ENCODE assay signal across 1 cellular context in genomic region chr6:4322846-4323309, GRCh38.
TF ChIP-seq lines count a peak whose summit lies in the region.

No MANE protein-coding gene starts in this region.

TF ChIP-seq in K562, 482 proteins besides CTCF, POLR2A, EP300 and RAD21 (continued from another document and continues in another):
- TF ChIP-seq, protein P1, sequence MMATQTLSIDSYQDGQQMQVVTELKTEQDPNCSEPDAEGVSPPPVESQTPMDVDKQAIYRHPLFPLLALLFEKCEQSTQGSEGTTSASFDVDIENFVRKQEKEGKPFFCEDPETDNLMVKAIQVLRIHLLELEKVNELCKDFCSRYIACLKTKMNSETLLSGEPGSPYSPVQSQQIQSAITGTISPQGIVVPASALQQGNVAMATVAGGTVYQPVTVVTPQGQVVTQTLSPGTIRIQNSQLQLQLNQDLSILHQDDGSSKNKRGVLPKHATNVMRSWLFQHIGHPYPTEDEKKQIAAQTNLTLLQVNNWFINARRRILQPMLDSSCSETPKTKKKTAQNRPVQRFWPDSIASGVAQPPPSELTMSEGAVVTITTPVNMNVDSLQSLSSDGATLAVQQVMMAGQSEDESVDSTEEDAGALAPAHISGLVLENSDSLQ (IDR thresholded peaks at IDR 0.05): peak; percentile 60
- TF ChIP-seq, protein P2, sequence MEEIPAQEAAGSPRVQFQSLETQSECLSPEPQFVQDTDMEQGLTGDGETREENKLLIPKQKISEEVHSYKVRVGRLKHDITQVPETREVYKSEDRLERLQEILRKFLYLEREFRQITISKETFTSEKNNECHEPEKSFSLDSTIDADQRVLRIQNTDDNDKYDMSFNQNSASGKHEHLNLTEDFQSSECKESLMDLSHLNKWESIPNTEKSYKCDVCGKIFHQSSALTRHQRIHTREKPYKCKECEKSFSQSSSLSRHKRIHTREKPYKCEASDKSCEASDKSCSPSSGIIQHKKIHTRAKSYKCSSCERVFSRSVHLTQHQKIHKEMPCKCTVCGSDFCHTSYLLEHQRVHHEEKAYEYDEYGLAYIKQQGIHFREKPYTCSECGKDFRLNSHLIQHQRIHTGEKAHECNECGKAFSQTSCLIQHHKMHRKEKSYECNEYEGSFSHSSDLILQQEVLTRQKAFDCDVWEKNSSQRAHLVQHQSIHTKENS (CRISPR knock-in tag; IDR thresholded peaks at IDR 0.05): no peak
- TF ChIP-seq, protein P3, sequence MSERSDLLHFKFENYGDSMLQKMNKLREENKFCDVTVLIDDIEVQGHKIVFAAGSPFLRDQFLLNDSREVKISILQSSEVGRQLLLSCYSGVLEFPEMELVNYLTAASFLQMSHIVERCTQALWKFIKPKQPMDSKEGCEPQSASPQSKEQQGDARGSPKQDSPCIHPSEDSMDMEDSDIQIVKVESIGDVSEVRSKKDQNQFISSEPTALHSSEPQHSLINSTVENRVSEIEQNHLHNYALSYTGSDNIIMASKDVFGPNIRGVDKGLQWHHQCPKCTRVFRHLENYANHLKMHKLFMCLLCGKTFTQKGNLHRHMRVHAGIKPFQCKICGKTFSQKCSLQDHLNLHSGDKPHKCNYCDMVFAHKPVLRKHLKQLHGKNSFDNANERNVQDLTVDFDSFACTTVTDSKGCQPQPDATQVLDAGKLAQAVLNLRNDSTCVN (CRISPR knock-in tag; IDR thresholded peaks at IDR 0.05): 0 out of 2 replicates have a peak, but pooled peaks have one; percentile 44
- TF ChIP-seq MYNN (IDR thresholded peaks at IDR 0.05) (no peak), MYNN (CRISPR knock-in tag; IDR thresholded peaks at IDR 0.05) (no peak), ASH1L (IDR thresholded peaks at IDR 0.05; ENCODE audit: borderline replicate concordance, low read depth, partially characterized antibody) (no peak), PTBP1 (IDR thresholded peaks at IDR 0.05; ENCODE audit: low read depth, low read length) (no peak), KLF6 (CRISPR knock-in tag; IDR thresholded peaks at IDR 0.05; ENCODE audit: borderline replicate concordance) (no peak), SMARCA5 (IDR thresholded peaks at IDR 0.05) (peak; percentile 64; the same call in 1 of the 2 replicates), XRCC3 (IDR thresholded peaks at IDR 0.05) (no peak), RREB1 (CRISPR knock-in tag; IDR thresholded peaks at IDR 0.05) (0 out of 2 replicates have a peak, but pooled peaks have one; percentile 45), DPF2 (IDR thresholded peaks at IDR 0.05) (peak; percentile 69), CXXC5 (CRISPR knock-in tag; IDR thresholded peaks at IDR 0.05) (peak; percentile 42), HES1 (IDR thresholded peaks at IDR 0.05; ENCODE audit: low read depth) (peak; percentile 14; the same call in 1 of the 2 replicates), GTF2E2 (tag; IDR thresholded peaks at IDR 0.05) (0 out of 2 replicates have a peak, but pooled peaks have one; percentile 6), CC2D1A (IDR thresholded peaks at IDR 0.05) (no peak), FOXJ2 (tag; IDR thresholded peaks at IDR 0.05) (0 out of 2 replicates have a peak, but pooled peaks have one; percentile 72), ZC3H4 (CRISPR knock-in tag; IDR thresholded peaks at IDR 0.05; ENCODE audit: borderline replicate concordance) (no peak), RB1 (IDR thresholded peaks at IDR 0.05; ENCODE audit: low read depth) (no peak), ZNF75A (CRISPR knock-in tag; IDR thresholded peaks at IDR 0.05) (no peak), ADNP (tag; IDR thresholded peaks at IDR 0.05) (no peak), EGR1 (conservative IDR thresholded peaks at IDR 0.05) (no peak), NRF1 (conservative IDR thresholded peaks at IDR 0.05 in 1 of 2, IDR thresholded peaks at IDR 0.05 in 1 of 2) (peak; percentile 28 to 45; a peak in 2 of 4 replicates), NBN (IDR thresholded peaks at IDR 0.05; ENCODE audit: low read depth) (0 out of 2 replicates have a peak, but pooled peaks have one; percentile 21), E2F8 (IDR thresholded peaks at IDR 0.05; ENCODE audit: low read depth, partially characterized antibody) (peak; percentile 43), NR2C2 (CRISPR knock-in tag; IDR thresholded peaks at IDR 0.05) (no peak), NR2C2 (tag; IDR thresholded peaks at IDR 0.05) (peak; percentile 57; the same call in 1 of the 2 replicates), ZNF41 (CRISPR knock-in tag; conservative IDR thresholded peaks at IDR 0.05) (no peak), TRIM24 (IDR thresholded peaks at IDR 0.05) (peak; percentile 72 to 87; a peak in 2 of 4 replicates), HIVEP1 (CRISPR knock-in tag; IDR thresholded peaks at IDR 0.05) (0 out of 2 replicates have a peak, but pooled peaks have one; percentile 8), SMAD4 (CRISPR knock-in tag; conservative IDR thresholded peaks at IDR 0.05) (peak; percentile 93), MTA2 (IDR thresholded peaks at IDR 0.05; ENCODE audit: low read depth) (peak; percentile 54), CBFA2T3 (IDR thresholded peaks at IDR 0.05) (peak; percentile 64), TBL1XR1 (IDR thresholded peaks at IDR 0.05; ENCODE audit: low read length in 2 of 2) (peak in 1 of 2 experiments; percentile 86; a peak in 2 of 4 replicates), SOX6 (IDR thresholded peaks at IDR 0.05) (peak; percentile 96), KDM1A (IDR thresholded peaks at IDR 0.05) (peak in 1 of 2 experiments; percentile 39; a peak in 1 of 4 replicates), FOXM1 (IDR thresholded peaks at IDR 0.05; ENCODE audit: low read depth) (peak; percentile 29; the same call in 1 of the 2 replicates), FOXM1 (CRISPR knock-in tag; IDR thresholded peaks at IDR 0.05; ENCODE audit: low read depth) (no peak)
- TF ChIP-seq, protein P4, sequence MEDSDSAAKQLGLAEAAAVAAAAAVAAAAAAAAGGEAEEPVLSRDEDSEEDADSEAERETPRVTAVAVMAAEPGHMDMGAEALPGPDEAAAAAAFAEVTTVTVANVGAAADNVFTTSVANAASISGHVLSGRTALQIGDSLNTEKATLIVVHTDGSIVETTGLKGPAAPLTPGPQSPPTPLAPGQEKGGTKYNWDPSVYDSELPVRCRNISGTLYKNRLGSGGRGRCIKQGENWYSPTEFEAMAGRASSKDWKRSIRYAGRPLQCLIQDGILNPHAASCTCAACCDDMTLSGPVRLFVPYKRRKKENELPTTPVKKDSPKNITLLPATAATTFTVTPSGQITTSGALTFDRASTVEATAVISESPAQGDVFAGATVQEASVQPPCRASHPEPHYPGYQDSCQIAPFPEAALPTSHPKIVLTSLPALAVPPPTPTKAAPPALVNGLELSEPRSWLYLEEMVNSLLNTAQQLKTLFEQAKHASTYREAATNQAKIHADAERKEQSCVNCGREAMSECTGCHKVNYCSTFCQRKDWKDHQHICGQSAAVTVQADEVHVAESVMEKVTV (CRISPR knock-in tag; IDR thresholded peaks at IDR 0.05): 0 out of 2 replicates have a peak, but pooled peaks have one; percentile 15
- TF ChIP-seq, protein P5, sequence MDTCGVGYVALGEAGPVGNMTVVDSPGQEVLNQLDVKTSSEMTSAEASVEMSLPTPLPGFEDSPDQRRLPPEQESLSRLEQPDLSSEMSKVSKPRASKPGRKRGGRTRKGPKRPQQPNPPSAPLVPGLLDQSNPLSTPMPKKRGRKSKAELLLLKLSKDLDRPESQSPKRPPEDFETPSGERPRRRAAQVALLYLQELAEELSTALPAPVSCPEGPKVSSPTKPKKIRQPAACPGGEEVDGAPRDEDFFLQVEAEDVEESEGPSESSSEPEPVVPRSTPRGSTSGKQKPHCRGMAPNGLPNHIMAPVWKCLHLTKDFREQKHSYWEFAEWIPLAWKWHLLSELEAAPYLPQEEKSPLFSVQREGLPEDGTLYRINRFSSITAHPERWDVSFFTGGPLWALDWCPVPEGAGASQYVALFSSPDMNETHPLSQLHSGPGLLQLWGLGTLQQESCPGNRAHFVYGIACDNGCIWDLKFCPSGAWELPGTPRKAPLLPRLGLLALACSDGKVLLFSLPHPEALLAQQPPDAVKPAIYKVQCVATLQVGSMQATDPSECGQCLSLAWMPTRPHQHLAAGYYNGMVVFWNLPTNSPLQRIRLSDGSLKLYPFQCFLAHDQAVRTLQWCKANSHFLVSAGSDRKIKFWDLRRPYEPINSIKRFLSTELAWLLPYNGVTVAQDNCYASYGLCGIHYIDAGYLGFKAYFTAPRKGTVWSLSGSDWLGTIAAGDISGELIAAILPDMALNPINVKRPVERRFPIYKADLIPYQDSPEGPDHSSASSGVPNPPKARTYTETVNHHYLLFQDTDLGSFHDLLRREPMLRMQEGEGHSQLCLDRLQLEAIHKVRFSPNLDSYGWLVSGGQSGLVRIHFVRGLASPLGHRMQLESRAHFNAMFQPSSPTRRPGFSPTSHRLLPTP (IDR thresholded peaks at IDR 0.05; ENCODE audit: borderline replicate concordance, extremely low read depth, insufficient read length): no peak
- TF ChIP-seq, protein P6, sequence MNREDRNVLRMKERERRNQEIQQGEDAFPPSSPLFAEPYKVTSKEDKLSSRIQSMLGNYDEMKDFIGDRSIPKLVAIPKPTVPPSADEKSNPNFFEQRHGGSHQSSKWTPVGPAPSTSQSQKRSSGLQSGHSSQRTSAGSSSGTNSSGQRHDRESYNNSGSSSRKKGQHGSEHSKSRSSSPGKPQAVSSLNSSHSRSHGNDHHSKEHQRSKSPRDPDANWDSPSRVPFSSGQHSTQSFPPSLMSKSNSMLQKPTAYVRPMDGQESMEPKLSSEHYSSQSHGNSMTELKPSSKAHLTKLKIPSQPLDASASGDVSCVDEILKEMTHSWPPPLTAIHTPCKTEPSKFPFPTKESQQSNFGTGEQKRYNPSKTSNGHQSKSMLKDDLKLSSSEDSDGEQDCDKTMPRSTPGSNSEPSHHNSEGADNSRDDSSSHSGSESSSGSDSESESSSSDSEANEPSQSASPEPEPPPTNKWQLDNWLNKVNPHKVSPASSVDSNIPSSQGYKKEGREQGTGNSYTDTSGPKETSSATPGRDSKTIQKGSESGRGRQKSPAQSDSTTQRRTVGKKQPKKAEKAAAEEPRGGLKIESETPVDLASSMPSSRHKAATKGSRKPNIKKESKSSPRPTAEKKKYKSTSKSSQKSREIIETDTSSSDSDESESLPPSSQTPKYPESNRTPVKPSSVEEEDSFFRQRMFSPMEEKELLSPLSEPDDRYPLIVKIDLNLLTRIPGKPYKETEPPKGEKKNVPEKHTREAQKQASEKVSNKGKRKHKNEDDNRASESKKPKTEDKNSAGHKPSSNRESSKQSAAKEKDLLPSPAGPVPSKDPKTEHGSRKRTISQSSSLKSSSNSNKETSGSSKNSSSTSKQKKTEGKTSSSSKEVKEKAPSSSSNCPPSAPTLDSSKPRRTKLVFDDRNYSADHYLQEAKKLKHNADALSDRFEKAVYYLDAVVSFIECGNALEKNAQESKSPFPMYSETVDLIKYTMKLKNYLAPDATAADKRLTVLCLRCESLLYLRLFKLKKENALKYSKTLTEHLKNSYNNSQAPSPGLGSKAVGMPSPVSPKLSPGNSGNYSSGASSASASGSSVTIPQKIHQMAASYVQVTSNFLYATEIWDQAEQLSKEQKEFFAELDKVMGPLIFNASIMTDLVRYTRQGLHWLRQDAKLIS (CRISPR knock-in tag; IDR thresholded peaks at IDR 0.05): no peak
